In genomic region chr16:13108126-13108525, GRCh38 we compare ENCODE assay signal across 1 cellular context.
TF ChIP-seq lines count a peak whose summit lies in the region.

No MANE protein-coding gene starts in this region.

TF ChIP-seq in H1, 55 proteins besides CTCF, POLR2A, EP300 and RAD21 (continued from another document):
- TF ChIP-seq USF2 (IDR thresholded peaks at IDR 0.05; ENCODE audit: low read length) (no peak), HDAC2 (IDR thresholded peaks at IDR 0.05; ENCODE audit: borderline replicate concordance in 1 of 2, low read depth in 2 of 2, low read length in 2 of 2) (no peak), CEBPB (IDR thresholded peaks at IDR 0.05; ENCODE audit: low read depth, low read length) (no peak), SIN3A (conservative IDR thresholded peaks at IDR 0.05 in 1 of 2, IDR thresholded peaks at IDR 0.05 in 1 of 2; ENCODE audit: low read depth in 1 of 2, low read length in 2 of 2) (no peak), ZNF274 (IDR thresholded peaks at IDR 0.05; ENCODE audit: borderline replicate concordance, extremely low read depth, low read length) (no peak), JUND (IDR thresholded peaks at IDR 0.05; ENCODE audit: low read length) (no peak), TAF1 (IDR thresholded peaks at IDR 0.05; ENCODE audit: low read depth, low read length) (no peak), CHD7 (IDR thresholded peaks at IDR 0.05; ENCODE audit: insufficient replicate concordance, low read length) (no peak), BRCA1 (IDR thresholded peaks at IDR 0.05; ENCODE audit: low read depth, low read length) (no peak), ASH2L (IDR thresholded peaks at IDR 0.05; ENCODE audit: low read length) (no peak), CHD1 (IDR thresholded peaks at IDR 0.05; ENCODE audit: low read depth, low read length) (no peak), SP4 (IDR thresholded peaks at IDR 0.05; ENCODE audit: low read length) (no peak), CBX5 (IDR thresholded peaks at IDR 0.05; ENCODE audit: low read depth, low read length) (no peak), KDM1A (IDR thresholded peaks at IDR 0.05; ENCODE audit: borderline replicate concordance, low read length) (no peak), TCF12 (IDR thresholded peaks at IDR 0.05; ENCODE audit: low read depth, low read length) (no peak), EGR1 (IDR thresholded peaks at IDR 0.05; ENCODE audit: borderline replicate concordance, low read depth, low read length) (no peak), SRF (IDR thresholded peaks at IDR 0.05; ENCODE audit: low read depth, low read length) (no peak)
